14 cellular contexts compared by ENCODE assay signal in genomic region chr11:19332476-19332875, GRCh38.
DNase-seq lines count a peak whose midpoint lies in the region; ATAC-seq and TF ChIP-seq lines count a peak whose summit lies in the region.
"Had no signal": no experiment of that assay in that cellular context is flagged by ENCODE, and none has a peak within 500 bp of the region (broad histone marks: within the 10 kb centered on the region; RNA-seq: fewer than 3 reads in every experiment).

No MANE protein-coding gene starts in this region.

- DNase-seq in stimulated activated effector memory CD8-positive, alpha-beta T cell treated with anti-CD3 and anti-CD28 coated beads, Interleukin-12 subunit alpha, Interleukin-12 subunit beta, amount 100 ng/mL, for 72 hours (ENCODE audit: low spot score in 2 of 2) = no peak
- no peak for DNase-seq in progenitor cell of endocrine pancreas (ENCODE audit: low spot score, unreplicated experiment)
- DNase-seq in LoVo (ENCODE audit: low spot score) = no peak
- no peak for DNase-seq in neuronal stem cell (ENCODE audit: low spot score)
- DNase-seq: NCI-H2171 treated with DMSO at 0.1 percent for 48 hours had no signal

- H2BK5ac ChIP-seq in neuronal stem cell (ENCODE audit: low read length) = no peak overlapping the region

- ATAC-seq in GM18907 (IDR thresholded peaks at IDR 0.05; ENCODE audit: unreplicated experiment) (peak; percentile 59), GM21528 (IDR thresholded peaks at IDR 0.05; ENCODE audit: low FRiP score, unreplicated experiment) (peak; percentile 81), HG03060 (IDR thresholded peaks at IDR 0.05; ENCODE audit: low read depth, unreplicated experiment) (peak; percentile 83)
- peak; percentile 24 for ATAC-seq in stimulated activated effector memory CD8-positive, alpha-beta T cell treated with anti-CD3 and anti-CD28 coated beads, Interleukin-12 subunit alpha, Interleukin-12 subunit beta, amount 100 ng/mL, for 72 hours
- ATAC-seq: WTC11 had no signal

- H3K4me1 ChIP-seq in neuronal stem cell (ENCODE audit: control insufficient read depth in 2 of 2, insufficient read depth in 1 of 2, low read depth in 1 of 2, low read length in 2 of 2) = peaks cover 4 to 7% of the 10 kb centered on the region in 2 donors
- H3K4me1 ChIP-seq: suprapubic skin had no signal

- no peak overlapping the region for H3K14ac ChIP-seq in neuronal stem cell (ENCODE audit: low read length)

- no peaks in the 10 kb centered on the region for H3K36me3 ChIP-seq in neuronal stem cell (replicated peaks in 1 of 2; ENCODE audit: control insufficient read depth in 2 of 2, insufficient read depth in 2 of 2, low read length in 2 of 2)
- H3K36me3 ChIP-seq: suprapubic skin had no signal

- WGBS in neuronal stem cell (ENCODE audit: extremely low coverage in 2 of 2, insufficient read length in 2 of 2, insufficient replicate concordance in 1 of 2), 2 donors = no CpG with 5 or more reads among the region's 2 CpGs

- H3K4ac ChIP-seq in neuronal stem cell (ENCODE audit: low read length) = no peak overlapping the region

- no peak overlapping the region for H2AK5ac ChIP-seq in neuronal stem cell (ENCODE audit: low read depth, low read length)

- H3K9me3 Mint-ChIP-seq in stimulated activated effector memory CD8-positive, alpha-beta T cell treated with anti-CD3 and anti-CD28 coated beads, Interleukin-12 subunit alpha, Interleukin-12 subunit beta, amount 100 ng/mL, for 72 hours = no peaks in the 10 kb centered on the region
- H3K9me3 Mint-ChIP-seq in progenitor cell of endocrine pancreas (ENCODE audit: low read depth) = no peaks in the 10 kb centered on the region
- H3K9me3 Mint-ChIP-seq: CD14-positive monocyte; dendritic cell treated with granulocyte-macrophage colony-stimulating factor and Interleukin-4, amounts not matched to agents 40 ng/mL and 50 ng/mL, for 4 days; WTC11 had no signal

- no peaks in the 10 kb centered on the region for H3K9me3 ChIP-seq in neuronal stem cell (replicated peaks in 1 of 2; ENCODE audit: control insufficient read depth in 2 of 2, insufficient read depth in 1 of 2, low read depth in 1 of 2, low read length in 2 of 2)
- H3K9me3 ChIP-seq: suprapubic skin had no signal

- no peaks in the 10 kb centered on the region for H3K4me1 Mint-ChIP-seq in stimulated activated effector memory CD8-positive, alpha-beta T cell treated with anti-CD3 and anti-CD28 coated beads, Interleukin-12 subunit alpha, Interleukin-12 subunit beta, amount 100 ng/mL, for 72 hours
- no peaks in the 10 kb centered on the region for H3K4me1 Mint-ChIP-seq in progenitor cell of endocrine pancreas (ENCODE audit: low read depth)
- H3K4me1 Mint-ChIP-seq: CD14-positive monocyte, WTC11 had no signal

- no peak overlapping the region for H3K27ac Mint-ChIP-seq in stimulated activated effector memory CD8-positive, alpha-beta T cell treated with anti-CD3 and anti-CD28 coated beads, Interleukin-12 subunit alpha, Interleukin-12 subunit beta, amount 100 ng/mL, for 72 hours
- H3K27ac Mint-ChIP-seq in progenitor cell of endocrine pancreas = no peak overlapping the region
- H3K27ac Mint-ChIP-seq: CD14-positive monocyte; dendritic cell treated with granulocyte-macrophage colony-stimulating factor and Interleukin-4, amounts not matched to agents 40 ng/mL and 50 ng/mL, for 4 days; WTC11 had no signal

- H3K36me3 Mint-ChIP-seq in stimulated activated effector memory CD8-positive, alpha-beta T cell treated with anti-CD3 and anti-CD28 coated beads, Interleukin-12 subunit alpha, Interleukin-12 subunit beta, amount 100 ng/mL, for 72 hours = no peaks in the 10 kb centered on the region
- no peaks in the 10 kb centered on the region for H3K36me3 Mint-ChIP-seq in progenitor cell of endocrine pancreas (ENCODE audit: insufficient read depth)
- H3K36me3 Mint-ChIP-seq: CD14-positive monocyte, WTC11 had no signal

- H2AFZ ChIP-seq in neuronal stem cell (ENCODE audit: low read length) = no peak overlapping the region

- no peak overlapping the region for H3K4me3 Mint-ChIP-seq in stimulated activated effector memory CD8-positive, alpha-beta T cell treated with anti-CD3 and anti-CD28 coated beads, Interleukin-12 subunit alpha, Interleukin-12 subunit beta, amount 100 ng/mL, for 72 hours
- H3K4me3 Mint-ChIP-seq in progenitor cell of endocrine pancreas (ENCODE audit: low read depth) = no peak overlapping the region
- H3K4me3 Mint-ChIP-seq: CD14-positive monocyte; dendritic cell treated with granulocyte-macrophage colony-stimulating factor and Interleukin-4, amounts not matched to agents 40 ng/mL and 50 ng/mL, for 4 days; WTC11 had no signal

- no peak overlapping the region for H3K18ac ChIP-seq in neuronal stem cell (ENCODE audit: low read length)

- H2BK15ac ChIP-seq in neuronal stem cell (ENCODE audit: low read length) = no peak overlapping the region

- H3K79me1 ChIP-seq in neuronal stem cell (ENCODE audit: low read depth, low read length) = no peaks in the 10 kb centered on the region

- H3K4me3 ChIP-seq in neuronal stem cell (ENCODE audit: low read length in 2 of 2) = no peak overlapping the region
- H3K4me3 ChIP-seq: lung, skin epidermis, suprapubic skin had no signal

- H2BK12ac ChIP-seq in neuronal stem cell (ENCODE audit: low read length) = no peak overlapping the region

- no peak overlapping the region for H3K27ac ChIP-seq in neuronal stem cell (replicated peaks; ENCODE audit: low read length)
- H3K27ac ChIP-seq: skin epidermis, suprapubic skin had no signal

- H2BK120ac ChIP-seq in neuronal stem cell (ENCODE audit: low read depth, low read length) = no peak overlapping the region

- peaks cover 32% of the 10 kb centered on the region for H3K27me3 Mint-ChIP-seq in progenitor cell of endocrine pancreas

- no peak overlapping the region for H4K8ac ChIP-seq in neuronal stem cell (ENCODE audit: low read depth, low read length)

- H3K4me2 ChIP-seq in neuronal stem cell (ENCODE audit: insufficient read depth, low read length, poor library complexity, severe bottlenecking) = no peak overlapping the region

- no peak overlapping the region for H3K9ac ChIP-seq in neuronal stem cell (ENCODE audit: low read depth, low read length, poor library complexity)

- no peak for TF ChIP-seq CTCF in progenitor cell of endocrine pancreas (IDR thresholded peaks at IDR 0.05; ENCODE audit: unreplicated experiment)

- peaks cover 0 to 43% (median 2%) of the 10 kb centered on the region in 3 experiments for H3K27me3 ChIP-seq in neuronal stem cell (ENCODE audit: control insufficient read depth in 3 of 3, insufficient read depth in 3 of 3, low read depth in 1 of 3, low read length in 3 of 3)

- H3K23ac ChIP-seq in neuronal stem cell (ENCODE audit: low read depth, low read length, poor library complexity) = no peak overlapping the region

- H4K91ac ChIP-seq in neuronal stem cell (ENCODE audit: low read depth, low read length, poor library complexity) = no peak overlapping the region

Comparison
In these comparisons a context has a peak if more than half of its experiments do, and no peak if none do; other contexts are left out.
1. ATAC-seq: peak in every context shown above with its lines; median percentile 83 in HG03060; 81 in GM21528; 59 in GM18907; 24 in stimulated activated effector memory CD8-positive, alpha-beta T cell treated with anti-CD3 and anti-CD28 coated beads, Interleukin-12 subunit alpha, Interleukin-12 subunit beta, amount 100 ng/mL, for 72 hours.